ENCODE assay signal across 8 cellular contexts in the genomic region with DNA sequence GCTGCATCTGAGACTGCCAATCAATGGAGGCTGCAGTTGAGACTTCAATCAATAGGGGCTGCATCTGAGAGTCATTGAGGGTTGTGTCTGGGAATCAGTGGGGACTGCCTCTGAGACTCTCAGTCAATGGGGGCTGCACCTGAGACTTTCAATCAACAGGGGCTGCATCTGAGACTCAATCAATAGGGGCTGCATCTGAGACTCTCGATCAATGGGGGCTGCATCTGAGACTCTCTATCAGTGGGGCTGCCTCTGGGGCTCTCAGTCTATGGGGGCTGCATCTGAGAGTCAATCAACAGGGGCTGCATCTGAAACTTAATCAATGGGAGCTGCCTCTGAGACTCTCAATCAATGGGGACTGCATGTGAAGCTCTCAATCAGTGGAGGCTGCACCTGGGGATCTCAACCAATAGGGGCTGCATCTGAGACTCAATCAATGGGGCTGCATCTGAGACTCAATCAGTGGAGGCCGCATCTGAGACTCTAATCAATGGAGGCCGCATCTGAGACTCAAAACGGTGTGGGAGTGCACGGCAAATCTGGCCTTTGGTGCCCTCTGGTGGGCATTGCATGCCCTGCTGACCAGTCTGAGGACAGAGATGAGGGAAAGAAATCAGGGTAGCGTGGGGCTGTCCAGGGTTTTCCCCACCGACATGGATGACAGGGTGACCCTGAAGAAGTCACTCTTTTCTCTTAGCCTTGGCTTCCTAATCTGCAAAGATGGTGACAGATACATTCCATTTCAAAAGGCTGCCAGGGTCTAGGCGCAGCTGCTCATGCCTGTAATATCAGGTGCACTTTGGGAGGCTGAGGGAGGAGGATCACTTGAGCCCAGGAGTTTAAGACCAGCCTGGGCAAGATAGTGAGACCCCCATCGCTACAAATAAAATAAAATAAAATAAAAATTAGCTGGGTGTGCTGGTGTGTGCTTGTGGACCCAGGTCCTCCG. TPM values are rescaled to one million over a fixed set of nuclear protein-coding genes. Genes with fewer than 3 reads are reported as not detected.
DNase-seq lines count a peak whose midpoint lies in the region; ATAC-seq and TF ChIP-seq lines count a peak whose summit lies in the region.

No MANE protein-coding gene starts in this region.

- no peaks in the 10 kb centered on the region for H3K9me3 ChIP-seq in heart right ventricle

- DNase-seq in AG20443 (ENCODE audit: low spot score) (peak; percentile 88), SW480 (ENCODE audit: low spot score) (peak; percentile 54), heart right ventricle (peak; percentile 77 to 80), renal cortical epithelial cell (ENCODE audit: low read depth) (peak; percentile 44)
- peak; percentile 59 for DNase-seq in activated naive CD8-positive, alpha-beta T cell treated with anti-CD3 and anti-CD28 coated beads, Interleukin-2, amount 50 U/mL, for 16 hours (ENCODE audit: low read depth, low spot score)

- 29 to 31% methylated on average over 10 of the region's 10 CpGs for WGBS in heart right ventricle, 2 donors

- peak; percentile 75 for ATAC-seq in GM19043 (IDR thresholded peaks at IDR 0.05; ENCODE audit: low read depth, unreplicated experiment)
- ATAC-seq in heart right ventricle, result peak; percentile 87 to 97 (median 92)
- no peak for ATAC-seq in GM21390 (IDR thresholded peaks at IDR 0.05; ENCODE audit: unreplicated experiment)

- H3K27me3 ChIP-seq in heart right ventricle, result peaks cover 0 to 29% (median 4%) of the 10 kb centered on the region in 7 donors

- no peak overlapping the region for H3K27ac ChIP-seq in heart right ventricle

- intact Hi-C loops in heart right ventricle (cut with DNase I), result loop anchor here (1.0 to 10.0 kb wide), 16 partner anchors 100 to 598 kb away; partner anchors contain the start of gene LBHD2 (in 1 of the 10)

- H3K36me3 ChIP-seq in heart right ventricle, result no peaks in the 10 kb centered on the region

- TF ChIP-seq CTCF in LNCAP (IDR thresholded peaks at IDR 0.05) (peak; percentile 87), heart right ventricle (IDR thresholded peaks at IDR 0.05) (peak; percentile 86 to 96 (median 93))

- no peak overlapping the region for H3K4me3 ChIP-seq in heart right ventricle

- no peaks in the 10 kb centered on the region for H3K4me1 ChIP-seq in heart right ventricle

RNA-seq across cellular contexts. Expression of gene EIF5, which starts 41.3 kb away (rescaled TPM):
- total RNA-seq in heart right ventricle (100 to 1,000 TPM; 163 to 323 (median 243) TPM), renal cortical epithelial cell (117 and 173 TPM in 2 replicates)
- polyA plus RNA-seq in heart right ventricle, result 100 to 1,000 TPM in 1 of 2 donors, 10 to 100 TPM in 1; 56.7 to 125 TPM
